8 cellular contexts compared by ENCODE assay signal in genomic region chr14:89616425-89617141, GRCh38.
DNase-seq lines count a peak whose midpoint lies in the region; ATAC-seq and TF ChIP-seq lines count a peak whose summit lies in the region.

No MANE protein-coding gene starts in this region.

- CTCF ChIA-PET in activated CD4-positive, alpha-beta memory T cell treated with anti-CD3 and anti-CD28 coated beads, Interleukin-2, amount 10 ng/mL, durations not matched to agents 7 days and 5 days (lab: Charles Lee) = interaction anchor here (0.8 kb wide), 1 partner anchor 199 kb away, joined by 4 read pairs; no protein-coding TSS in a partner anchor

- H3K9me3 Mint-ChIP-seq in activated CD4-positive, alpha-beta memory T cell treated with anti-CD3 and anti-CD28 coated beads, Interleukin-2, amount 10 ng/mL, durations not matched to agents 7 days and 5 days = no peaks in the 10 kb centered on the region

- H4K20me1 ChIP-seq in DND-41 (ENCODE audit: insufficient read depth, low read length) = no peaks in the 10 kb centered on the region

- H3K27ac ChIP-seq in DND-41 (ENCODE audit: low read length) (peak overlapping the region; percentile 73), iPS-18a (ENCODE audit: low read length) (peak overlapping the region; percentile 10), transverse colon (peak overlapping the region in 3 of 4 donors; percentile 77 to 88 (median 88))

- in situ Hi-C loops in transverse colon (cut with MboI; ENCODE audit: low pct_ligation_motif_present in 1 of 4, low pct_unique_long_range_greater_than_20kb in 1 of 4, low sequenced_read_pairs in 3 of 4) = loop anchor here in 1 of 4 donors (25.0 kb wide), 1 partner anchor 296 kb away; no protein-coding TSS in a partner anchor

- 33 to 52% methylated on average over 5 to 6 of the region's 6 CpGs for WGBS in transverse colon (ENCODE audit: low coverage in 1 of 2), 2 donors

- POLR2A ChIA-PET in activated CD4-positive, alpha-beta memory T cell treated with anti-CD3 and anti-CD28 coated beads, Interleukin-2, amount 10 ng/mL, durations not matched to agents 7 days and 5 days (lab: Charles Lee) = interaction anchor here (0.6 to 6.2 kb wide), 7 partner anchors 25 to 201 kb away, joined by 3 to 113 read pairs (median 4); no protein-coding TSS in a partner anchor

- H3K4me3 Mint-ChIP-seq in activated CD4-positive, alpha-beta memory T cell treated with anti-CD3 and anti-CD28 coated beads, Interleukin-2, amount 10 ng/mL, durations not matched to agents 7 days and 5 days = peak overlapping the region; percentile 95

- H3K4me1 Mint-ChIP-seq in activated CD4-positive, alpha-beta memory T cell treated with anti-CD3 and anti-CD28 coated beads, Interleukin-2, amount 10 ng/mL, durations not matched to agents 7 days and 5 days = peaks cover 67% of the 10 kb centered on the region

- intact Hi-C loops in transverse colon (cut with DNase I; ENCODE audit: low total_unique reads) = loop anchor here (10.0 kb wide), 1 partner anchor 202 kb away; the partner anchor contains the start of gene FOXN3

- H3K9ac ChIP-seq in DND-41 (ENCODE audit: low read depth, low read length) (peak overlapping the region; percentile 65; the same call in 1 of the 2 replicates), iPS-18a (ENCODE audit: low read length) (peak overlapping the region; percentile 81)

- TF ChIP-seq EP300 in transverse colon (IDR thresholded peaks at IDR 0.05; ENCODE audit: low read depth) = no peak

- ATAC-seq in DND-41 (ENCODE audit: insufficient read depth, low read depth) (no peak), GM19023 (IDR thresholded peaks at IDR 0.05; ENCODE audit: unreplicated experiment) (peak; percentile 45), HG03135 (IDR thresholded peaks at IDR 0.05; ENCODE audit: unreplicated experiment) (peak; percentile 49)

- TF ChIP-seq CTCF in DND-41 (IDR thresholded peaks at IDR 0.05; ENCODE audit: borderline replicate concordance, extremely low read depth, low read length, poor library complexity, severe bottlenecking) (no peak), transverse colon (IDR thresholded peaks at IDR 0.05) (no peak)

- DNase-seq in DND-41 (peak; percentile 34), transverse colon (no peak), SHP77 treated with DMSO at 0.1 percent for 48 hours (lab: John Stamatoyannopoulos, UW) (no peak), SW 1271 (lab: John Stamatoyannopoulos, UW) (no peak)
- peak; percentile 61 for DNase-seq in activated CD4-positive, alpha-beta memory T cell treated with anti-CD3 and anti-CD28 coated beads, Interleukin-2, amount 10 ng/mL, durations not matched to agents 7 days and 5 days

- peak overlapping the region; percentile 95 for H3K27ac Mint-ChIP-seq in activated CD4-positive, alpha-beta memory T cell treated with anti-CD3 and anti-CD28 coated beads, Interleukin-2, amount 10 ng/mL, durations not matched to agents 7 days and 5 days

- H3K4me3 ChIP-seq in DND-41 (ENCODE audit: low read depth in 1 of 2, low read length in 2 of 2) (peak overlapping the region; percentile 54 to 66; a peak in 3 of 4 replicates), iPS-18a (ENCODE audit: low read length) (peak overlapping the region; percentile 87), transverse colon (peak overlapping the region in 1 of 4 donors; percentile 82)

- peaks cover 66% of the 10 kb centered on the region for H3K79me2 ChIP-seq in DND-41 (ENCODE audit: insufficient read depth, low read length)

- H3K36me3 Mint-ChIP-seq in activated CD4-positive, alpha-beta memory T cell treated with anti-CD3 and anti-CD28 coated beads, Interleukin-2, amount 10 ng/mL, durations not matched to agents 7 days and 5 days (ENCODE audit: low read depth) = peaks cover 17% of the 10 kb centered on the region

- H3K4me1 ChIP-seq in DND-41 (ENCODE audit: insufficient read depth, low read length) (peaks cover 53% of the 10 kb centered on the region), iPS-18a (ENCODE audit: control insufficient read depth, low read depth, low read length) (peaks cover 62% of the 10 kb centered on the region), transverse colon (peaks cover 0 to 41% (median 12%) of the 10 kb centered on the region in 4 donors)

- H3K36me3 ChIP-seq in DND-41 (ENCODE audit: insufficient read depth, low read length) (no peaks in the 10 kb centered on the region), iPS-18a (ENCODE audit: control insufficient read depth, low read depth, low read length) (no peaks in the 10 kb centered on the region), transverse colon (no peaks in the 10 kb centered on the region)

- H3K9me3 ChIP-seq in DND-41 (ENCODE audit: insufficient read depth, low read length, severe bottlenecking) (no peaks in the 10 kb centered on the region), iPS-18a (ENCODE audit: control insufficient read depth, low read depth, low read length) (no peaks in the 10 kb centered on the region), transverse colon (no peaks in the 10 kb centered on the region)

- H3K27me3 ChIP-seq in DND-41 (ENCODE audit: insufficient read depth, low read length, poor library complexity) (no peaks in the 10 kb centered on the region), iPS-18a (ENCODE audit: control insufficient read depth, insufficient read depth, low read length) (no peaks in the 10 kb centered on the region), transverse colon (no peaks in the 10 kb centered on the region)

- TF ChIP-seq POLR2A in transverse colon (IDR thresholded peaks at IDR 0.05) = no peak

- no peaks in the 10 kb centered on the region for H3K27me3 Mint-ChIP-seq in activated CD4-positive, alpha-beta memory T cell treated with anti-CD3 and anti-CD28 coated beads, Interleukin-2, amount 10 ng/mL, durations not matched to agents 7 days and 5 days

- peak overlapping the region; percentile 7; the same call in 1 of the 2 replicates for H2AFZ ChIP-seq in DND-41 (ENCODE audit: low read depth, low read length)

- peak overlapping the region; percentile 97 for H3K4me2 ChIP-seq in DND-41 (ENCODE audit: insufficient read depth, low read length)

Comparison
In these comparisons a context has a peak if more than half of its experiments do, and no peak if none do; other contexts are left out.
1. DNase-seq: peak in DND-41 (single experiment) and activated CD4-positive, alpha-beta memory T cell treated with anti-CD3 and anti-CD28 coated beads, Interleukin-2, amount 10 ng/mL, durations not matched to agents 7 days and 5 days (single experiment); none in transverse colon (single experiment), SHP77 treated with DMSO at 0.1 percent for 48 hours (single experiment) and SW 1271 (0 of 2).
2. H3K27ac ChIP-seq: peak in every context shown above with its lines; median percentile 88 in transverse colon; 73 in DND-41; 10 in iPS-18a.